1 cellular context compared by ENCODE assay signal in the genomic region with DNA sequence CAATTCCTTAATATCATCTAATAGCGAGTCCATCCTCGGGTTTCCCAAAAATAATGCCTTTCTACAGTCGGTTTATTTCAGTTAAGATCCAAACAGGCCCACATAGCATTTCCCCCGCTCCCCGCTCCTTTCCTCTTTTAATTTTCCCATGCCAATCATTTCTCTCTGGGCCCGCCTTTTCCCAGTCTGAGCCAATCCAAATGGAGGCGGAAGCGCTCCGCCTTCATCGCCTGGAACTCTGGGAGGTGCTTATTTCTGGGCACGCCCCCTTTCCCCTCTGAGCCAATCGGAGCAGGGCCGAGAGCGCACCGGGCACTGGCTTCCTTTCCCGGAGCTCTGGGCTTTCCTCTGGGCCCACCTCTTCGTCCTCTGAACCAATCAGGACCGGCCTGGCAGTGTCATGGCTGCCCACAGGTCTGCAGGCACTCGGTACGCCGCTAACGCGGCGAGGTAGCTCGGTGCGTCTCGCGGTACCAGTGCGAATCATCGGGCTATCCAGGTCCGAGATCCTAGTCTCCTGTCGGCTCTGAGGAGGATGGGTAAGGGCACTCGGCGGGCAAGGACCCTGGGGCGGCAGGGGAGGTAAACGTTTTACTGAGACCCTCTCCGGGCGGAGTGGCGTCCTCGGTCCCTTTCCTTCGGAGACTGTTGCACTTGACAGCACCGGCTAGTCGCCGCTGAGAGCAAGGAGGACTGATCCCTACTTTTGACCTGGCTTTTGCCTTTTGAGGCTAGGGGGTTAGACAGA.
A peak's percentile ranks its signal among the peaks of the same experiment; 100 is the strongest.
TF ChIP-seq lines count a peak whose summit lies in the region.
"Not testable (repeated sequence)": the region's sequence is repeated elsewhere in the genome, so short reads cannot be mapped to it uniquely, and the experiment has no call there.

A gene with protein sequence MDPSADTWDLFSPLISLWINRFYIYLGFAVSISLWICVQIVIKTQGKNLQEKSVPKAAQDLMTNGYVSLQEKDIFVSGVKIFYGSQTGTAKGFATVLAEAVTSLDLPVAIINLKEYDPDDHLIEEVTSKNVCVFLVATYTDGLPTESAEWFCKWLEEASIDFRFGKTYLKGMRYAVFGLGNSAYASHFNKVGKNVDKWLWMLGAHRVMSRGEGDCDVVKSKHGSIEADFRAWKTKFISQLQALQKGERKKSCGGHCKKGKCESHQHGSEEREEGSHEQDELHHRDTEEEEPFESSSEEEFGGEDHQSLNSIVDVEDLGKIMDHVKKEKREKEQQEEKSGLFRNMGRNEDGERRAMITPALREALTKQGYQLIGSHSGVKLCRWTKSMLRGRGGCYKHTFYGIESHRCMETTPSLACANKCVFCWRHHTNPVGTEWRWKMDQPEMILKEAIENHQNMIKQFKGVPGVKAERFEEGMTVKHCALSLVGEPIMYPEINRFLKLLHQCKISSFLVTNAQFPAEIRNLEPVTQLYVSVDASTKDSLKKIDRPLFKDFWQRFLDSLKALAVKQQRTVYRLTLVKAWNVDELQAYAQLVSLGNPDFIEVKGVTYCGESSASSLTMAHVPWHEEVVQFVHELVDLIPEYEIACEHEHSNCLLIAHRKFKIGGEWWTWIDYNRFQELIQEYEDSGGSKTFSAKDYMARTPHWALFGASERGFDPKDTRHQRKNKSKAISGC (plus strand): TSS at position 390 of the 748 bp plus-strand sequence. CDS start 146 bp downstream, at position 536.

TF ChIP-seq in K562, 482 proteins besides CTCF, POLR2A, EP300 and RAD21 (continued from another document):
- TF ChIP-seq TFAP4 (CRISPR knock-in tag; IDR thresholded peaks at IDR 0.05; ENCODE audit: borderline replicate concordance) (peak; percentile 34; the same call in 1 of the 2 replicates), TAF7 (tag; IDR thresholded peaks at IDR 0.05) (peak; percentile 68), MEIS2 (IDR thresholded peaks at IDR 0.05; ENCODE audit: partially characterized antibody) (peak; percentile 83), ESRRA (IDR thresholded peaks at IDR 0.05; ENCODE audit: borderline replicate concordance, low read depth) (peak; percentile 57), NFIC (IDR thresholded peaks at IDR 0.05) (peak; percentile 54; the same call in 1 of the 2 replicates), FOXA3 (CRISPR knock-in tag; conservative IDR thresholded peaks at IDR 0.05 in 1 of 2, IDR thresholded peaks at IDR 0.05 in 1 of 2) (0 out of 4 replicates have a peak, but pooled peaks of 1 of the 2 experiments have one; percentile 28), CREB1 (IDR thresholded peaks at IDR 0.05) (peak; percentile 20; the same call in 1 of the 2 replicates), CREB1 (CRISPR knock-in tag; IDR thresholded peaks at IDR 0.05) (peak; percentile 42; the same call in 1 of the 2 replicates), NFRKB (IDR thresholded peaks at IDR 0.05; ENCODE audit: low read depth) (peak; percentile 82), TAF9B (IDR thresholded peaks at IDR 0.05; ENCODE audit: partially characterized antibody) (peak; percentile 72), EP400 (IDR thresholded peaks at IDR 0.05) (peak; percentile 75), MYC (IDR thresholded peaks at IDR 0.05; ENCODE audit: low read depth, low read length) (peak; percentile 82), SIN3B (IDR thresholded peaks at IDR 0.05; ENCODE audit: low read depth) (peak; percentile 93), ZBTB11 (CRISPR knock-in tag; IDR thresholded peaks at IDR 0.05) (0 out of 6 replicates have a peak, but pooled peaks of 1 of the 3 experiments have one; percentile 7), ZBTB7A (IDR thresholded peaks at IDR 0.05; ENCODE audit: borderline replicate concordance, control insufficient read depth, low read depth, low read length) (0 out of 2 replicates have a peak, but pooled peaks have one; percentile 26), MAZ (CRISPR knock-in tag; conservative IDR thresholded peaks at IDR 0.05 in 1 of 2, IDR thresholded peaks at IDR 0.05 in 1 of 2) (0 out of 4 replicates have a peak, but pooled peaks of 1 of the 2 experiments have one; percentile 23), NRF1 (conservative IDR thresholded peaks at IDR 0.05 in 1 of 2, IDR thresholded peaks at IDR 0.05 in 1 of 2) (peak; percentile 83 to 85), ZFX (CRISPR knock-in tag; IDR thresholded peaks at IDR 0.05) (0 out of 2 replicates have a peak, but pooled peaks have one; percentile 44)
- TF ChIP-seq, protein P1, sequence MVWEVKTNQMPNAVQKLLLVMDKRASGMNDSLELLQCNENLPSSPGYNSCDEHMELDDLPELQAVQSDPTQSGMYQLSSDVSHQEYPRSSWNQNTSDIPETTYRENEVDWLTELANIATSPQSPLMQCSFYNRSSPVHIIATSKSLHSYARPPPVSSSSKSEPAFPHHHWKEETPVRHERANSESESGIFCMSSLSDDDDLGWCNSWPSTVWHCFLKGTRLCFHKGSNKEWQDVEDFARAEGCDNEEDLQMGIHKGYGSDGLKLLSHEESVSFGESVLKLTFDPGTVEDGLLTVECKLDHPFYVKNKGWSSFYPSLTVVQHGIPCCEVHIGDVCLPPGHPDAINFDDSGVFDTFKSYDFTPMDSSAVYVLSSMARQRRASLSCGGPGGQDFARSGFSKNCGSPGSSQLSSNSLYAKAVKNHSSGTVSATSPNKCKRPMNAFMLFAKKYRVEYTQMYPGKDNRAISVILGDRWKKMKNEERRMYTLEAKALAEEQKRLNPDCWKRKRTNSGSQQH (CRISPR knock-in tag; IDR thresholded peaks at IDR 0.05) = 0 out of 2 replicates have a peak, but pooled peaks have one; percentile 62
- not testable (repeated sequence) for TF ChIP-seq MYC (CRISPR knock-in tag; IDR thresholded peaks at IDR 0.05; ENCODE audit: borderline replicate concordance, low read depth)
- TF ChIP-seq, protein P2, sequence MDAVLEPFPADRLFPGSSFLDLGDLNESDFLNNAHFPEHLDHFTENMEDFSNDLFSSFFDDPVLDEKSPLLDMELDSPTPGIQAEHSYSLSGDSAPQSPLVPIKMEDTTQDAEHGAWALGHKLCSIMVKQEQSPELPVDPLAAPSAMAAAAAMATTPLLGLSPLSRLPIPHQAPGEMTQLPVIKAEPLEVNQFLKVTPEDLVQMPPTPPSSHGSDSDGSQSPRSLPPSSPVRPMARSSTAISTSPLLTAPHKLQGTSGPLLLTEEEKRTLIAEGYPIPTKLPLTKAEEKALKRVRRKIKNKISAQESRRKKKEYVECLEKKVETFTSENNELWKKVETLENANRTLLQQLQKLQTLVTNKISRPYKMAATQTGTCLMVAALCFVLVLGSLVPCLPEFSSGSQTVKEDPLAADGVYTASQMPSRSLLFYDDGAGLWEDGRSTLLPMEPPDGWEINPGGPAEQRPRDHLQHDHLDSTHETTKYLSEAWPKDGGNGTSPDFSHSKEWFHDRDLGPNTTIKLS (IDR thresholded peaks at IDR 0.05; ENCODE audit: borderline replicate concordance, low read depth) = peak; percentile 58; the same call in 1 of the 2 replicates
- TF ChIP-seq, protein P3, sequence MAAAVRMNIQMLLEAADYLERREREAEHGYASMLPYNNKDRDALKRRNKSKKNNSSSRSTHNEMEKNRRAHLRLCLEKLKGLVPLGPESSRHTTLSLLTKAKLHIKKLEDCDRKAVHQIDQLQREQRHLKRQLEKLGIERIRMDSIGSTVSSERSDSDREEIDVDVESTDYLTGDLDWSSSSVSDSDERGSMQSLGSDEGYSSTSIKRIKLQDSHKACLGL (CRISPR knock-in tag; IDR thresholded peaks at IDR 0.05; ENCODE audit: borderline replicate concordance, poor library complexity, severe bottlenecking) = peak; percentile 64
- TF ChIP-seq, protein P4, sequence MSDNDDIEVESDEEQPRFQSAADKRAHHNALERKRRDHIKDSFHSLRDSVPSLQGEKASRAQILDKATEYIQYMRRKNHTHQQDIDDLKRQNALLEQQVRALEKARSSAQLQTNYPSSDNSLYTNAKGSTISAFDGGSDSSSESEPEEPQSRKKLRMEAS (CRISPR knock-in tag; IDR thresholded peaks at IDR 0.05) = peak; percentile 58; the same call in 1 of the 2 replicates
TF ChIP-seq in K562: peak in this region for 83; not testable (repeated sequence) for 399.
